In the genomic region with DNA sequence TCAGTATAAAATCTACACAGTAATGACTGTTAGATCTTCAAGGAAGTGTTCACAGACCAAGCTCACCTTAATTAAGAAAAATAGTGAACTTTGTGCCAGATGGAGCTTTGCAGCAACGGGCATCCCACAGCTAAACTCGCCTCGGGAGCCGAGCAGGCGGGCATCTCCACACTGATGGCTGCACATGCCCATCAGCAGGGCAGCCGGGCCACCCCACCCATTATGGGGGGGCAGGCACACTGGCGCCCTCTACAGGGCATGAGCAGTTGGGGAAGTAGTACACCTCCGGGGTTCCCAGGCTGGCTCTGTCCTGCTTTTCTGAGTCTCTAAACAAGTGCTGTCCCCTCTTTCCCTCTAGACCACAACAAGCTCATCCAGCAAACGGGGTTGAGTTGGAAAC, we compare ENCODE assay signal across 9 cellular contexts. TPM values are rescaled to one million over a fixed set of nuclear protein-coding genes. Genes with fewer than 3 reads are reported as not detected.
DNase-seq lines count a peak whose midpoint lies in the region; ATAC-seq and TF ChIP-seq lines count a peak whose summit lies in the region.
"Had no signal": no experiment of that assay in that cellular context is flagged by ENCODE, and none has a peak within 500 bp of the region (broad histone marks: within the 10 kb centered on the region; RNA-seq: fewer than 3 reads in every experiment).

No MANE protein-coding gene starts in this region.

- H3K27me3 Mint-ChIP-seq in neural progenitor cell (ENCODE audit: insufficient read depth, low read depth) = no peaks in the 10 kb centered on the region
- H3K27me3 Mint-ChIP-seq: IgD-negative memory B cell had no signal

- H3K79me2 ChIP-seq in mammary epithelial cell (ENCODE audit: insufficient read depth, low read length) (no peaks in the 10 kb centered on the region), neural progenitor cell (ENCODE audit: low read depth) (no peaks in the 10 kb centered on the region)

- dilution Hi-C loops in mammary epithelial cell (cut with HindIII; ENCODE audit: low sequenced_read_pairs) = no loop called here

- no peaks in the 10 kb centered on the region for H4K20me1 ChIP-seq in mammary epithelial cell (ENCODE audit: insufficient read depth, low read length)
- peaks cover 4% of the 10 kb centered on the region for H4K20me1 ChIP-seq in neural progenitor cell (ENCODE audit: low read depth)

- H3K4me2 ChIP-seq in mammary epithelial cell (ENCODE audit: insufficient read depth, low read depth, low read length) = no peak overlapping the region
- H3K4me2 ChIP-seq in neural progenitor cell = no peak overlapping the region

- 71% methylated on average over 7 of the region's 9 CpGs for WGBS in mammary epithelial cell (ENCODE audit: low coverage, missing lambda C conversion rate)

- H3K27ac ChIP-seq in mammary epithelial cell (ENCODE audit: insufficient read depth, low read depth, low read length) = no peak overlapping the region
- no peak overlapping the region for H3K27ac ChIP-seq in neural progenitor cell

- H2AFZ ChIP-seq in mammary epithelial cell (ENCODE audit: low read depth, low read length) (no peak overlapping the region), neural progenitor cell (replicated peaks) (no peak overlapping the region)

- H3K27ac Mint-ChIP-seq in neural progenitor cell = no peak overlapping the region

- TF ChIP-seq CTCF in mammary epithelial cell (conservative IDR thresholded peaks at IDR 0.05 in 1 of 2, IDR thresholded peaks at IDR 0.05 in 1 of 2; ENCODE audit: extremely low read depth in 1 of 2, insufficient read depth in 1 of 2, low read depth in 1 of 2, low read length in 2 of 2) = peak; percentile 55 to 77
- peak; percentile 59 for TF ChIP-seq CTCF in neural progenitor cell (IDR thresholded peaks at IDR 0.05)

- in situ Hi-C loops in mammary epithelial cell (cut with MboI; ENCODE audit: low sequenced_read_pairs in 2 of 2) = loop anchor here (10.0 to 25.0 kb wide), 2 partner anchors 460 to 837 kb away; partner anchors contain the start of gene HEMGN (in 1 of the 2)

- H3K4me1 Mint-ChIP-seq in neural progenitor cell = peaks cover 8% of the 10 kb centered on the region

- H3K36me3 Mint-ChIP-seq in neural progenitor cell = peaks cover 28% of the 10 kb centered on the region

- H3K9ac ChIP-seq in mammary epithelial cell (ENCODE audit: insufficient read depth, low read length) = no peak overlapping the region
- H3K9ac ChIP-seq in neural progenitor cell = no peak overlapping the region

- H3F3A ChIP-seq in neural progenitor cell (ENCODE audit: low read depth) = peaks cover 4% of the 10 kb centered on the region

- no peaks in the 10 kb centered on the region for H3K9me3 ChIP-seq in mammary epithelial cell (replicated peaks; ENCODE audit: insufficient read depth, low read length)
- H3K9me3 ChIP-seq in neural progenitor cell (ENCODE audit: low read depth) = no peaks in the 10 kb centered on the region

- BruUV-seq in mammary epithelial cell (replicated peaks; lab: Mats Ljungman, UMichigan) = no TSS peak

- ATAC-seq in HG03175 (IDR thresholded peaks at IDR 0.05; ENCODE audit: unreplicated experiment) = no peak
- no peak for ATAC-seq in GM21367 (IDR thresholded peaks at IDR 0.05; ENCODE audit: unreplicated experiment)

- no peaks in the 10 kb centered on the region for H3K27me3 ChIP-seq in mammary epithelial cell (ENCODE audit: insufficient read depth, low read length)
- H3K27me3 ChIP-seq in neural progenitor cell = no peaks in the 10 kb centered on the region

- H3K4me3 ChIP-seq in mammary epithelial cell (replicated peaks in 1 of 3; ENCODE audit: insufficient read depth in 1 of 3, low read depth in 2 of 3, low read length in 3 of 3) (no peak overlapping the region), neural progenitor cell (no peak overlapping the region)

- intact Hi-C loops in mammary epithelial cell (cut with micrococcal nuclease) = loop anchor here (5.0 kb wide), 2 partner anchors 237 to 852 kb away; partner anchors contain the start of gene TRMO

- DNase-seq in DMS 273 (lab: John Stamatoyannopoulos, UW; ENCODE audit: unreplicated experiment) = peak; percentile 34
- DNase-seq in DMS 273 treated with DMSO at 0.1 percent for 48 hours (lab: John Stamatoyannopoulos, UW) = no peak
- peak; percentile 14 for DNase-seq in M059J (ENCODE audit: low read depth)
- no peak for DNase-seq in mammary epithelial cell
- peak; percentile 46 for DNase-seq in neural progenitor cell (ENCODE audit: low spot score)
- no peak for DNase-seq in midbrain (lab: John Stamatoyannopoulos, UW)

- no peak overlapping the region for H3K4me3 Mint-ChIP-seq in neural progenitor cell
- H3K4me3 Mint-ChIP-seq: IgD-negative memory B cell had no signal

- H3K36me3 ChIP-seq in mammary epithelial cell (ENCODE audit: insufficient read depth, low read length) = peaks cover 3% of the 10 kb centered on the region
- H3K36me3 ChIP-seq in neural progenitor cell = no peaks in the 10 kb centered on the region

- CTCF ChIA-PET in mammary epithelial cell (lab: Charles Lee; ENCODE audit: low non-redundant PET) = interaction anchor here (0.6 kb wide), 1 partner anchor 722 kb away, joined by 3 read pairs; no protein-coding TSS in a partner anchor

- H3K4me1 ChIP-seq in mammary epithelial cell (ENCODE audit: insufficient read depth, low read length) = no peaks in the 10 kb centered on the region
- no peaks in the 10 kb centered on the region for H3K4me1 ChIP-seq in neural progenitor cell

- H3K9me3 Mint-ChIP-seq in neural progenitor cell = no peaks in the 10 kb centered on the region
- H3K9me3 Mint-ChIP-seq: IgD-negative memory B cell had no signal

RNA-seq across cellular contexts. Expression of gene ANKS6, which starts 21.6 kb away (rescaled TPM):
- total RNA-seq in M059J (2014; rRNA removed; shearing (Covaris generic)) = 4.4 and 14.2 TPM in 2 replicates
- 10 to 100 TPM in 1 of 2 donors, 1 to 10 TPM in 1; 6.2 to 19.5 TPM for total RNA-seq in mammary epithelial cell
- 10.3 TPM for polyA plus RNA-seq in mammary epithelial cell
- polyA minus RNA-seq in mammary epithelial cell = 25.7 TPM
- 16.0 and 44.3 TPM in 2 replicates for total RNA-seq in neural progenitor cell (ENCODE audit: low replicate concordance)

RNA-seq across cellular contexts. Expression of gene GALNT12, which starts 32.7 kb away (rescaled TPM):
- 0.76 and 0.81 TPM in 2 replicates for total RNA-seq in M059J (2014; rRNA removed; shearing (Covaris generic))
- under 1 TPM; 0.17 to 0.80 TPM for total RNA-seq in mammary epithelial cell
- polyA plus RNA-seq in mammary epithelial cell = 0.63 TPM
- 13.2 TPM for polyA minus RNA-seq in mammary epithelial cell
- 28.8 and 46.5 TPM in 2 replicates for total RNA-seq in neural progenitor cell (ENCODE audit: low replicate concordance)

Comparison
In these comparisons a context has a peak if more than half of its experiments do, and no peak if none do; other contexts are left out.
1. DNase-seq: peak in DMS 273 (single experiment), M059J (single experiment) and neural progenitor cell (single experiment); none in DMS 273 treated with DMSO at 0.1 percent for 48 hours (single experiment), mammary epithelial cell (single experiment) and midbrain (single experiment).
2. RNA of gene GALNT12, which starts 32.7 kb away (total RNA-seq): 28.8 to 46.5 TPM in neural progenitor cell; 0.76 to 0.81 TPM in M059J and 0.17 to 0.80 TPM in mammary epithelial cell; every median in the first group is over 10 times any median in the second.